23 cellular contexts compared by ENCODE assay signal in genomic region chr4:173485164-173485563, GRCh38. TPM values are rescaled to one million over a fixed set of nuclear protein-coding genes. Genes with fewer than 3 reads are reported as not detected.
A peak's percentile ranks its signal among the peaks of the same experiment; 100 is the strongest.
DNase-seq lines count a peak whose midpoint lies in the region; ATAC-seq, FAIRE-seq and TF ChIP-seq lines count a peak whose summit lies in the region.
"Had no signal": no experiment of that assay in that cellular context is flagged by ENCODE, and none has a peak within 500 bp of the region (broad histone marks: within the 10 kb centered on the region; RNA-seq: fewer than 3 reads in every experiment).

No MANE protein-coding gene starts in this region.

- no peak overlapping the region for H2BK120ac ChIP-seq in mesendoderm (ENCODE audit: low read depth, low read length)

- TF ChIP-seq CTCF in GM12878 (IDR thresholded peaks at IDR 0.05 in 2 of 3, conservative IDR thresholded peaks at IDR 0.05 in 1 of 3; ENCODE audit: control insufficient read depth in 2 of 3, extremely low read depth in 1 of 3, insufficient read depth in 1 of 3, low read depth in 3 of 3, low read length in 3 of 3) = no peak

- no peak overlapping the region for H4K5ac ChIP-seq in mesendoderm (ENCODE audit: low read length)

- no TSS peak for BruUV-seq in GM12878 (replicated peaks; lab: Mats Ljungman, UMichigan)

- no peak for TF ChIP-seq EP300 in GM12878 (IDR thresholded peaks at IDR 0.05; ENCODE audit: borderline replicate concordance in 1 of 2, control insufficient read depth in 1 of 2, low read depth in 2 of 2, low read length in 2 of 2)

- no peaks in the 10 kb centered on the region for H3K4me1 ChIP-seq in GM12878 (ENCODE audit: control insufficient read depth, insufficient read depth, low read length)
- H3K4me1 ChIP-seq in mesendoderm (ENCODE audit: control insufficient read depth, low read depth, low read length) = no peaks in the 10 kb centered on the region

- RAD21 ChIA-PET in GM12878 (lab: Charles Lee; ENCODE audit: unreplicated experiment) = no interaction called here

- intact Hi-C loops in GM12878 (cut with micrococcal nuclease; ENCODE audit: unreplicated experiment) = no loop called here

- in situ Hi-C loops in GM12878 (cut with MboI) = no loop called here

- no peak overlapping the region for H3K4me3 Mint-ChIP-seq in activated T-cell treated with anti-CD3 and anti-CD28 coated beads, Interleukin-2, amount 50 U/mL, for 72 hours
- H3K4me3 Mint-ChIP-seq in activated T-cell treated with anti-CD3 and anti-CD28 coated beads, Interleukin-2, amount 50 U/mL, for 24 hours = no peak overlapping the region
- H3K4me3 Mint-ChIP-seq: activated naive CD4-positive, alpha-beta T cell treated with anti-CD3 and anti-CD28 coated beads, Interleukin-2, amount 50 U/mL, for 24 hours; CD4-positive, alpha-beta memory T cell; naive B cell had no signal

- H3K9ac ChIP-seq in GM12878 (ENCODE audit: control insufficient read depth, insufficient read depth, low read length) = no peak overlapping the region
- no peak overlapping the region for H3K9ac ChIP-seq in mesendoderm (ENCODE audit: low read length)

- DNase-seq in activated T-cell treated with anti-CD3 and anti-CD28 coated beads, Interleukin-2, amount 50 U/mL, for 72 hours = no peak
- no peak for DNase-seq in activated T-cell treated with anti-CD3 and anti-CD28 coated beads, Interleukin-2, amount 50 U/mL, for 24 hours
- peak; percentile 56 for DNase-seq in M059J (ENCODE audit: low read depth)
- DNase-seq in GM12878 (ENCODE audit: low read depth, low spot score) = no peak
- DNase-seq in mesendoderm = peak; percentile 26
- DNase-seq in ecto neural progenitor cell (ENCODE audit: low spot score) = no peak
- no peak for DNase-seq in hypothalamus (lab: John Stamatoyannopoulos, UW)
- DNase-seq: ACHN; activated CD4-positive, CD25-positive, alpha-beta regulatory T cell; CD4-positive, alpha-beta memory T cell; GOT3; lower lobe of right lung; MG63; naive B cell; NCI-H2081; NCI-H748 treated with DMSO at 0.1 percent for 48 hours; stimulated activated CD4-positive, alpha-beta T cell treated with anti-CD3 and anti-CD28 coated beads, Interleukin-1b, Interleukin-23, amount 100 ng/mL, for 48 hours had no signal

- ATAC-seq in activated T-cell treated with anti-CD3 and anti-CD28 coated beads, Interleukin-2, amount 50 U/mL, for 72 hours (replicated peaks in 1 of 2) = peak; percentile 71 to 85
- ATAC-seq in GM12878 (no peak), GM19467 (IDR thresholded peaks at IDR 0.05; ENCODE audit: unreplicated experiment) (no peak)
- ATAC-seq: lower lobe of right lung had no signal

- H2AFZ ChIP-seq in GM12878 (ENCODE audit: control insufficient read depth, low read depth, low read length) = no peak overlapping the region

- no peak overlapping the region for H2BK15ac ChIP-seq in mesendoderm (replicated peaks; ENCODE audit: low read depth)

- no peaks in the 10 kb centered on the region for H4K20me1 ChIP-seq in GM12878 (ENCODE audit: control insufficient read depth, insufficient read depth)

- no peaks in the 10 kb centered on the region for H3K9me3 ChIP-seq in GM12878 (replicated peaks; ENCODE audit: control insufficient read depth, insufficient read depth, low read length)
- H3K9me3 ChIP-seq: lower lobe of right lung, MG63 had no signal

- no peak overlapping the region for H4K8ac ChIP-seq in mesendoderm (ENCODE audit: low read depth, low read length)

- H3K9me3 Mint-ChIP-seq in activated T-cell treated with anti-CD3 and anti-CD28 coated beads, Interleukin-2, amount 50 U/mL, for 72 hours = no peaks in the 10 kb centered on the region
- no peaks in the 10 kb centered on the region for H3K9me3 Mint-ChIP-seq in activated T-cell treated with anti-CD3 and anti-CD28 coated beads, Interleukin-2, amount 50 U/mL, for 24 hours
- H3K9me3 Mint-ChIP-seq: activated naive CD4-positive, alpha-beta T cell treated with anti-CD3 and anti-CD28 coated beads, Interleukin-2, amount 50 U/mL, for 24 hours; CD4-positive, alpha-beta memory T cell had no signal

- no peaks in the 10 kb centered on the region for H3K79me1 ChIP-seq in mesendoderm (ENCODE audit: low read length)

- H3K36me3 Mint-ChIP-seq in activated T-cell treated with anti-CD3 and anti-CD28 coated beads, Interleukin-2, amount 50 U/mL, for 72 hours (ENCODE audit: insufficient read depth in 2 of 2) = no peaks in the 10 kb centered on the region
- H3K36me3 Mint-ChIP-seq in activated T-cell treated with anti-CD3 and anti-CD28 coated beads, Interleukin-2, amount 50 U/mL, for 24 hours (ENCODE audit: low read depth) = no peaks in the 10 kb centered on the region
- H3K36me3 Mint-ChIP-seq: activated naive CD4-positive, alpha-beta T cell treated with anti-CD3 and anti-CD28 coated beads, Interleukin-2, amount 50 U/mL, for 24 hours; CD4-positive, alpha-beta memory T cell had no signal

- WGBS in GM12878 (ENCODE audit: insufficient coverage, insufficient replicate concordance, low lambda C conversion rate, missing lambda C conversion rate) = 100% methylated on average over 1 of the region's 1 CpG
- no CpG with 5 or more reads among the region's 1 CpG for WGBS in mesendoderm (ENCODE audit: extremely low coverage, insufficient coverage, low lambda C conversion rate)

- H3K56ac ChIP-seq in mesendoderm (ENCODE audit: low read length) = no peak overlapping the region

- H3K4me2 ChIP-seq in GM12878 (ENCODE audit: control insufficient read depth, insufficient read depth) (no peak overlapping the region), mesendoderm (ENCODE audit: low read length) (no peak overlapping the region)

- H3K36me3 ChIP-seq in GM12878 (ENCODE audit: control insufficient read depth in 2 of 2, insufficient read depth in 2 of 2, low read length in 1 of 2) = no peaks in the 10 kb centered on the region
- H3K36me3 ChIP-seq in mesendoderm (ENCODE audit: control insufficient read depth, insufficient read depth, low read length) = no peaks in the 10 kb centered on the region
- H3K36me3 ChIP-seq: lower lobe of right lung, MG63 had no signal

- no peak overlapping the region for H3K18ac ChIP-seq in mesendoderm (ENCODE audit: low read length)

- peak; percentile 13 for FAIRE-seq in GM12878 (lab: Jason Lieb, UNC)
- FAIRE-seq: urothelium cell line had no signal

- H3K4me3 ChIP-seq in GM12878 (no peak overlapping the region), mesendoderm (ENCODE audit: low read length) (no peak overlapping the region)
- H3K4me3 ChIP-seq: lower lobe of right lung, MG63, SK-N-MC had no signal

- CTCF ChIA-PET in GM12878 (lab: Yijun Ruan, JAX) = no interaction called here

- H3K23ac ChIP-seq in mesendoderm (ENCODE audit: low read length) = no peak overlapping the region

- TF ChIP-seq RAD21 in GM12878 (IDR thresholded peaks at IDR 0.05; ENCODE audit: insufficient read depth, low read depth, low read length) = no peak

- H3K4ac ChIP-seq in mesendoderm (ENCODE audit: low read depth, low read length) = no peak overlapping the region

- SMC1A ChIA-PET in GM12878 (lab: Charles Lee; ENCODE audit: uncharacterized antibody, unreplicated experiment) = interaction anchor here (0.7 kb wide), 1 partner anchor 621 kb away, joined by 3 read pairs; no protein-coding TSS in a partner anchor

- H3K27me3 ChIP-seq in GM12878 (replicated peaks in 1 of 2; ENCODE audit: control insufficient read depth in 2 of 2, insufficient read depth in 2 of 2, low read length in 1 of 2) = no peaks in the 10 kb centered on the region
- H3K27me3 ChIP-seq in mesendoderm (ENCODE audit: insufficient read depth, low read length, poor library complexity) = no peaks in the 10 kb centered on the region
- H3K27me3 ChIP-seq: MG63 had no signal

- no peak for TF ChIP-seq POLR2A in GM12878 (IDR thresholded peaks at IDR 0.05; ENCODE audit: low read depth, low read length)

- H2AK5ac ChIP-seq in mesendoderm (ENCODE audit: low read length) = no peak overlapping the region

- H3K27ac ChIP-seq in GM12878 (ENCODE audit: control insufficient read depth, insufficient read depth) (no peak overlapping the region), mesendoderm (ENCODE audit: low read depth, low read length) (no peak overlapping the region)
- H3K27ac ChIP-seq: lower lobe of right lung, SK-N-MC had no signal

- no peaks in the 10 kb centered on the region for H3K4me1 Mint-ChIP-seq in activated T-cell treated with anti-CD3 and anti-CD28 coated beads, Interleukin-2, amount 50 U/mL, for 72 hours (ENCODE audit: low read depth)
- H3K4me1 Mint-ChIP-seq in activated T-cell treated with anti-CD3 and anti-CD28 coated beads, Interleukin-2, amount 50 U/mL, for 24 hours (ENCODE audit: low read depth) = no peaks in the 10 kb centered on the region
- H3K4me1 Mint-ChIP-seq: activated naive CD4-positive, alpha-beta T cell treated with anti-CD3 and anti-CD28 coated beads, Interleukin-2, amount 50 U/mL, for 24 hours; CD4-positive, alpha-beta memory T cell; naive B cell had no signal

- H2BK5ac ChIP-seq in mesendoderm (ENCODE audit: low read length) = no peak overlapping the region

- peaks cover 6% of the 10 kb centered on the region for H3K27me3 Mint-ChIP-seq in activated T-cell treated with anti-CD3 and anti-CD28 coated beads, Interleukin-2, amount 50 U/mL, for 72 hours (ENCODE audit: low read depth)
- peaks cover 2% of the 10 kb centered on the region for H3K27me3 Mint-ChIP-seq in activated T-cell treated with anti-CD3 and anti-CD28 coated beads, Interleukin-2, amount 50 U/mL, for 24 hours
- H3K27me3 Mint-ChIP-seq: activated naive CD4-positive, alpha-beta T cell treated with anti-CD3 and anti-CD28 coated beads, Interleukin-2, amount 50 U/mL, for 24 hours; CD4-positive, alpha-beta memory T cell had no signal

- POLR2A ChIA-PET in GM12878 (lab: Charles Lee) = no interaction called here

- H3K79me2 ChIP-seq in GM12878 (ENCODE audit: control insufficient read depth, insufficient read depth, low read length) (no peaks in the 10 kb centered on the region), mesendoderm (ENCODE audit: control insufficient read depth, insufficient read depth, low read length) (no peaks in the 10 kb centered on the region)

- H3K27ac Mint-ChIP-seq in activated T-cell treated with anti-CD3 and anti-CD28 coated beads, Interleukin-2, amount 50 U/mL, for 72 hours = no peak overlapping the region
- no peak overlapping the region for H3K27ac Mint-ChIP-seq in activated T-cell treated with anti-CD3 and anti-CD28 coated beads, Interleukin-2, amount 50 U/mL, for 24 hours
- H3K27ac Mint-ChIP-seq: activated naive CD4-positive, alpha-beta T cell treated with anti-CD3 and anti-CD28 coated beads, Interleukin-2, amount 50 U/mL, for 24 hours; CD4-positive, alpha-beta memory T cell; naive B cell had no signal

RNA-seq across cellular contexts. Expression of gene HAND2, which starts 44.9 kb away (rescaled TPM):
- not detected for total RNA-seq in activated T-cell treated with anti-CD3 and anti-CD28 coated beads, Interleukin-2, amount 50 U/mL, for 72 hours
- total RNA-seq in M059J (2014; rRNA removed; shearing (Covaris generic)) = not detected in 2 replicates
- total RNA-seq in GM12878 (2013; cell fraction: nucleolus; rRNA removed) = not detected in 2 replicates
- total RNA-seq in GM12878 (2014; rRNA removed) = not detected in 2 replicates
- not detected in 2 replicates for total RNA-seq in GM12878 (2014; rRNA removed; fragmentation: Illumina TruSeq; extraction: Trizol)
- not detected in 2 replicates for total RNA-seq in GM12878 (2021)
- not detected for polyA plus RNA-seq in GM12878 (2011; ENCODE audit: low read depth)
- not detected in 2 replicates for polyA plus RNA-seq in GM12878 (2011; rRNA removed)
- polyA plus RNA-seq in GM12878 (2011; cell fraction: cytosol; rRNA removed) = not detected in 2 replicates
- polyA plus RNA-seq in GM12878 (2011; cell fraction: nucleus; rRNA removed) = not detected in 2 replicates
- not detected in 2 replicates for polyA plus RNA-seq in GM12878 (2012)
- not detected in 2 replicates for polyA plus RNA-seq in GM12878 (2014; fragmentation: Illumina TruSeq; extraction: Trizol)
- not detected for polyA plus RNA-seq in GM12878 (2014; fragmentation: Nextera tagmentation; extraction: Ambion mirVana)
- polyA plus RNA-seq in GM12878 (2014; rRNA removed) = not detected in 2 replicates
- under 1 TPM in 1 of 2 experiments, not detected in 1; 0.09 TPM for polyA plus RNA-seq in GM12878 (2016; fragmentation: Nextera tagmentation; extraction: Ambion mirVana)
- not detected in 2 replicates for polyA minus RNA-seq in GM12878 (2011; rRNA and poly(A)+ RNA removed)
- not detected in 2 replicates for polyA minus RNA-seq in GM12878 (2011; cell fraction: cytosol; rRNA and poly(A)+ RNA removed)
- not detected in 2 replicates for polyA minus RNA-seq in GM12878 (2011; cell fraction: nucleus; rRNA and poly(A)+ RNA removed)
- 0.32 TPM for polyA plus RNA-seq in mesendoderm (2013, experiment 1 of 2)
- polyA plus RNA-seq in mesendoderm (2013, experiment 2 of 2) = 0.31 TPM
- total RNA-seq: CD4-positive, alpha-beta memory T cell; glomerular endothelial cell; osteocyte had no signal
- polyA plus RNA-seq: CD4-positive, alpha-beta memory T cell had no signal

Comparison
In these comparisons a context has a peak if more than half of its experiments do, and no peak if none do; other contexts are left out.
1. ATAC-seq: peak in activated T-cell treated with anti-CD3 and anti-CD28 coated beads, Interleukin-2, amount 50 U/mL, for 72 hours (2 of 2); none in GM12878 (single experiment) and GM19467 (single experiment).
2. DNase-seq: peak in M059J (single experiment) and mesendoderm (single experiment); none in activated T-cell treated with anti-CD3 and anti-CD28 coated beads, Interleukin-2, amount 50 U/mL, for 72 hours (0 of 2), activated T-cell treated with anti-CD3 and anti-CD28 coated beads, Interleukin-2, amount 50 U/mL, for 24 hours (single experiment), GM12878 (single experiment), ecto neural progenitor cell (single experiment) and hypothalamus (0 of 51).